Comparison of ENCODE assay signal across 8 cellular contexts in the genomic region with DNA sequence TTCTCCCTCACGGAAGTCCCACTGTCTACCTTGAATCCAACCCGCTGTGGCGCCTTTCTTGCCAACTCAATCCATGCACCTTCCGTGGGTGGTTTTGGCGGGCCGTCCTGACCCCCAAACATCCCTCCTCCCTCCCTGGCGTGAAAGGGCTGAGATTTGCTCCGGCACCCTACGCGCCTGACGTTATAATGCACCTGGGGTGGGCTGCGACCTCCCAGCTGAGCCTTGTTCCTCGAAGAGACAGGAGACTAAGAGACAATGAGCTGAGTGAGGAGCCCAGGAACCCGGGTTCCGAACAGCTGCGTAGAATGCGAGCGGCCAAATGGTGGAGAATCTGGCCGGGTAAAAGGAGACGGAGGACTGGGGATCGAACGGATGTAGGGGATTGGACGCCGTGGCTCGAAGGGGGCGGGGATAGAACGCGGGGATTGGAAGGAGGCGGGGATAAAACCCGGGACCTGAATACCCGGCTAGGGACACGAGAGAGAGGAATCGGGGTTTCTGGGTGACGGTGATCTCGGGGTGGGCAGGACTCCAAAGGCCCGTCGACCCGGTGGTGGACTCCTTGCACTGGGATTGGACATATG. TPM values are rescaled to one million over a fixed set of nuclear protein-coding genes. Genes with fewer than 3 reads are reported as not detected.
DNase-seq lines count a peak whose midpoint lies in the region; ATAC-seq and FAIRE-seq lines count a peak whose summit lies in the region.

A gene (plus strand): TSS at position 461 of the 587 bp plus-strand sequence. CDS start 1,137 bp downstream, outside the sequence.

- H3K4me3 Mint-ChIP-seq in naive B cell: peak within 1 kb of the TSS; percentile 79 to 95 (median 88)

- peaks cover 19 to 23% (median 22%) of the 10 kb centered on the region in 3 donors for H3K4me1 Mint-ChIP-seq in naive B cell

- peak; percentile 98 for FAIRE-seq in G401.6 (lab: Jason Lieb, UNC)

- H3K9me3 Mint-ChIP-seq in naive B cell: peaks cover 0 to 3% (median 0%) of the 10 kb centered on the region in 7 donors

- H3K27ac Mint-ChIP-seq in naive B cell: peak within 1 kb of the TSS in 4 of 6 donors; percentile 3 to 63 (median 22)

- H3K36me3 Mint-ChIP-seq in naive B cell: peaks cover 0 to 21% of the 10 kb centered on the region in 2 donors

- H3K27me3 Mint-ChIP-seq in naive B cell: peaks cover 24 to 42% (median 41%) of the 10 kb centered on the region in 3 donors

- peak; percentile 50 to 59 for ATAC-seq in naive B cell (ENCODE audit: low read depth in 2 of 2)
- ATAC-seq in GM19324 (IDR thresholded peaks at IDR 0.05; ENCODE audit: low FRiP score, unreplicated experiment): no peak

- peak; percentile 94 to 95 for DNase-seq in NCI-H524 (lab: John Stamatoyannopoulos, UW)
- DNase-seq in activated effector memory CD4-positive, alpha-beta T cell treated with anti-CD3 and anti-CD28 coated beads, Interleukin-2, amount 50 U/mL, for 16 hours: peak; percentile 85
- peak; percentile 50 for DNase-seq in fibroblast of the conjunctiva (ENCODE audit: low read depth)
- no peak for DNase-seq in naive B cell
- DNase-seq in stromal cell of bone marrow (ENCODE audit: low read depth): peak; percentile 65
- no peak for DNase-seq in AML-193 (lab: John Stamatoyannopoulos, UW)

RNA-seq across cellular contexts. Expression of the gene that starts here (rescaled TPM):
- polyA plus RNA-seq in naive B cell (ENCODE audit: low read depth in 6 of 6): not detected

Comparison
In these comparisons a context has a peak if more than half of its experiments do, and no peak if none do; other contexts are left out.
1. Peak in ATAC-seq in naive B cell; RNA of the gene not detected or under 1 TPM.
2. DNase-seq: peak in NCI-H524 (2 of 2), activated effector memory CD4-positive, alpha-beta T cell treated with anti-CD3 and anti-CD28 coated beads, Interleukin-2, amount 50 U/mL, for 16 hours (single experiment), fibroblast of the conjunctiva (single experiment) and stromal cell of bone marrow (single experiment); none in naive B cell (single experiment) and AML-193 (0 of 2).